ENCODE assay signal across 15 cellular contexts in the genomic region with DNA sequence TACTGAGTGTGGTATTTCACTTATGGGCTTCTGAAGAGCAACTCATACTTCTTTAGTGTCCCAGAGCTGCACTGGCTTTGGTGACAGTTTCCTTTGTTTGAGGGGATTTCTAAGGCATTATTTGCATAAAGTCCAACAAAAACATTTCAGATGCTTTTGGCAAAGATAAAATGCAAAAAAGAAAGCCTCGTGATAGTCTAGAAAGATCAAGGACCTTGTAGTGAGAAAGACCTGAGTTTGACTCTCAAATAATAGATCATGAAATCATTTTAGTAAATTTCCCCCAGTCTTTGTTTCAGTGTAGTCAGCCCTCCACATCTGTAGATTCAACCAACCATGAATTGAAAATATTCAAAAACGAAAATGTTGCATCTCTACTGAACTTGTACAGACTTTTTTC.
DNase-seq lines count a peak whose midpoint lies in the region; ATAC-seq and TF ChIP-seq lines count a peak whose summit lies in the region.
"Had no signal": no experiment of that assay in that cellular context is flagged by ENCODE, and none has a peak within 500 bp of the region (broad histone marks: within the 10 kb centered on the region; RNA-seq: fewer than 3 reads in every experiment).

No MANE protein-coding gene starts in this region.

- no peak overlapping the region for H2BK5ac ChIP-seq in neuronal stem cell (ENCODE audit: low read length)

- WGBS in neuronal stem cell (ENCODE audit: extremely low coverage in 2 of 2, insufficient read length in 2 of 2, insufficient replicate concordance in 1 of 2), 2 donors: no CpG with 5 or more reads among the region's 2 CpGs

- no peak overlapping the region for H3K14ac ChIP-seq in neuronal stem cell (ENCODE audit: low read length)

- no peak for TF ChIP-seq CTCF in BE2C (IDR thresholded peaks at IDR 0.05; ENCODE audit: low read depth, low read length)

- H3K27me3 ChIP-seq in Karpas-422 (ENCODE audit: low read length): no peaks in the 10 kb centered on the region
- H3K27me3 ChIP-seq in neuronal stem cell (ENCODE audit: control insufficient read depth in 3 of 3, insufficient read depth in 3 of 3, low read depth in 1 of 3, low read length in 3 of 3): no peaks in the 10 kb centered on the region
- H3K27me3 ChIP-seq in BE2C: no peaks in the 10 kb centered on the region

- H2BK120ac ChIP-seq in neuronal stem cell (ENCODE audit: low read depth, low read length): no peak overlapping the region

- H3K4me1 ChIP-seq in Karpas-422 (ENCODE audit: low read length): peaks cover 91% of the 10 kb centered on the region
- H3K4me1 ChIP-seq in neuronal stem cell (ENCODE audit: control insufficient read depth in 2 of 2, insufficient read depth in 1 of 2, low read depth in 1 of 2, low read length in 2 of 2): peaks cover 9 to 16% of the 10 kb centered on the region in 2 donors
- H3K4me1 ChIP-seq in BE2C: peaks cover 11% of the 10 kb centered on the region; the same call in 1 of the 2 replicates

- no peak overlapping the region for H3K4ac ChIP-seq in neuronal stem cell (ENCODE audit: low read length)

- peaks cover 99% of the 10 kb centered on the region for H3K79me2 ChIP-seq in Karpas-422 (ENCODE audit: low read length)

- peak overlapping the region; percentile 85 for H3K27ac ChIP-seq in Karpas-422 (ENCODE audit: low read length)
- no peak overlapping the region for H3K27ac ChIP-seq in neuronal stem cell (replicated peaks; ENCODE audit: low read length)

- H3K79me1 ChIP-seq in neuronal stem cell (ENCODE audit: low read depth, low read length): no peaks in the 10 kb centered on the region

- H2BK15ac ChIP-seq in neuronal stem cell (ENCODE audit: low read length): no peak overlapping the region

- no peak for TF ChIP-seq POLR2A in GM18505 (IDR thresholded peaks at IDR 0.05; ENCODE audit: borderline replicate concordance, extremely low read depth, insufficient read depth, insufficient read length)

- peaks cover 6% of the 10 kb centered on the region; the same call in 1 of the 2 replicates for H4K20me1 ChIP-seq in Karpas-422 (ENCODE audit: insufficient read depth, low read depth, low read length)

- H2AK5ac ChIP-seq in neuronal stem cell (ENCODE audit: low read depth, low read length): no peak overlapping the region

- H3K4me2 ChIP-seq in Karpas-422 (ENCODE audit: low read depth, low read length, poor library complexity, severe bottlenecking): peak overlapping the region; percentile 56
- H3K4me2 ChIP-seq in neuronal stem cell (ENCODE audit: insufficient read depth, low read length, poor library complexity, severe bottlenecking): no peak overlapping the region

- no peaks in the 10 kb centered on the region for H3K36me3 ChIP-seq in Karpas-422 (ENCODE audit: insufficient read depth, low read length)
- no peaks in the 10 kb centered on the region for H3K36me3 ChIP-seq in neuronal stem cell (replicated peaks in 1 of 2; ENCODE audit: control insufficient read depth in 2 of 2, insufficient read depth in 2 of 2, low read length in 2 of 2)
- no peaks in the 10 kb centered on the region for H3K36me3 ChIP-seq in BE2C

- no peak overlapping the region for H3K18ac ChIP-seq in neuronal stem cell (ENCODE audit: low read length)

- no peaks in the 10 kb centered on the region for H3K9me3 ChIP-seq in Karpas-422 (ENCODE audit: low read length)
- no peaks in the 10 kb centered on the region for H3K9me3 ChIP-seq in neuronal stem cell (replicated peaks in 1 of 2; ENCODE audit: control insufficient read depth in 2 of 2, insufficient read depth in 1 of 2, low read depth in 1 of 2, low read length in 2 of 2)
- H3K9me3 ChIP-seq in BE2C: no peaks in the 10 kb centered on the region

- ATAC-seq in GM18511 (IDR thresholded peaks at IDR 0.05; ENCODE audit: unreplicated experiment) (peak; percentile 40), GM21786 (IDR thresholded peaks at IDR 0.05; ENCODE audit: unreplicated experiment) (peak; percentile 62), GM18505 (IDR thresholded peaks at IDR 0.05; ENCODE audit: unreplicated experiment) (no peak)

- no peak overlapping the region for H3K23ac ChIP-seq in neuronal stem cell (ENCODE audit: low read depth, low read length, poor library complexity)

- H3K4me3 ChIP-seq in Karpas-422 (ENCODE audit: low read length) (peak overlapping the region; percentile 18; the same call in 1 of the 2 replicates), neuronal stem cell (ENCODE audit: low read length in 2 of 2) (no peak overlapping the region), BE2C (ENCODE audit: low read depth, low read length) (no peak overlapping the region)

- H3K9ac ChIP-seq in Karpas-422 (ENCODE audit: low read length): peak overlapping the region; percentile 37
- H3K9ac ChIP-seq in neuronal stem cell (ENCODE audit: low read depth, low read length, poor library complexity): no peak overlapping the region

- DNase-seq in Karpas-422: peak; percentile 58
- no peak for DNase-seq in neuronal stem cell (ENCODE audit: low spot score)
- DNase-seq in DMS79 (lab: John Stamatoyannopoulos, UW): no peak
- no peak for DNase-seq in anterior cingulate cortex (lab: John Stamatoyannopoulos, UW)
- DNase-seq in BE2C: no peak
- DNase-seq: activated naive CD4-positive, alpha-beta T cell treated with anti-CD3 and anti-CD28 coated beads, Interleukin-2, amount 50 U/mL, for 16 hours; central memory CD4-positive, alpha-beta T cell; KBM-7; kidney glomerular epithelial cell; NCI-H1694; stimulated activated CD4-positive, alpha-beta T cell treated with anti-CD3 and anti-CD28 coated beads, Interleukin-4, amount 100 ng/mL, for 24 hours; stimulated activated naive CD4-positive, alpha-beta T cell had no signal

- no peak overlapping the region for H4K8ac ChIP-seq in neuronal stem cell (ENCODE audit: low read depth, low read length)

- H2BK12ac ChIP-seq in neuronal stem cell (ENCODE audit: low read length): no peak overlapping the region

- H4K91ac ChIP-seq in neuronal stem cell (ENCODE audit: low read depth, low read length, poor library complexity): no peak overlapping the region

- H2AFZ ChIP-seq in Karpas-422 (ENCODE audit: low read length): no peak overlapping the region
- H2AFZ ChIP-seq in neuronal stem cell (ENCODE audit: low read length): peak overlapping the region; percentile 53

- H3K9me2 ChIP-seq in Karpas-422 (replicated peaks; ENCODE audit: insufficient read depth, low read length): no peaks in the 10 kb centered on the region
